30 cellular contexts compared by ENCODE assay signal in genomic region chr10:117130346-117130745, GRCh38. TPM values are rescaled to one million over a fixed set of nuclear protein-coding genes. Genes with fewer than 3 reads are reported as not detected.
"Had no signal": no experiment of that assay in that cellular context is flagged by ENCODE, and none has a peak within 500 bp of the region (broad histone marks: within the 10 kb centered on the region; RNA-seq: fewer than 3 reads in every experiment).

No MANE protein-coding gene starts in this region.

- H3K27ac ChIP-seq: hepatocyte, left lung, lower lobe of right lung, pancreas, psoas muscle, tibial nerve, upper lobe of left lung, vagina had no signal

- H3K9me3 ChIP-seq: left lung, lower lobe of right lung, pancreas, psoas muscle, tibial nerve, upper lobe of left lung, vagina had no signal

- DNase-seq: immature natural killer cell; kidney; left colon; left lung; lower lobe of right lung; mammary epithelial cell; mesenchymal stem cell; naive B cell; natural killer cell; nephron progenitor cell; pancreas; posterior cingulate gyrus; psoas muscle; stimulated activated CD4-positive, alpha-beta T cell treated with anti-CD3 and anti-CD28 coated beads, Interleukin-1b, Interleukin-23, amount 100 ng/mL, for 48 hours; stimulated activated CD4-positive, alpha-beta T cell treated with anti-CD3 and anti-CD28 coated beads, Interleukin-2, amount 100 ng/mL, for 48 hours; stimulated activated CD4-positive, alpha-beta T cell treated with anti-CD3 and anti-CD28 coated beads, Interleukin-4, amount 100 ng/mL, for 4 hours; stimulated activated CD8-positive, alpha-beta memory T cell treated with anti-CD3 and anti-CD28 coated beads, Interleukin-4, amount 100 ng/mL, for 48 hours; stimulated activated naive CD4-positive, alpha-beta T cell treated with Interleukin-2 at 50 U/mL for 16 hours; stimulated activated naive CD8-positive, alpha-beta T cell treated with anti-CD3 and anti-CD28 coated beads, Interleukin-15, amount 100 ng/mL, for 72 hours; substantia nigra; upper lobe of left lung had no signal

- ATAC-seq: left colon; left lung; lower lobe of right lung; natural killer cell; pancreas; psoas muscle; stimulated activated memory B cell treated with anti-CD40 and anti-IgM and Interleukin-4, amounts not matched to agents 10 μg/mL and 1 μg/mL and 100 μg/mL, for 72 hours; stimulated activated naive CD8-positive, alpha-beta T cell treated with anti-CD3 and anti-CD28 coated beads, Interleukin-15, amount 100 ng/mL, for 72 hours had no signal

- H3K36me3 ChIP-seq: left lung, lower lobe of right lung, pancreas, tibial nerve, upper lobe of left lung, vagina had no signal

- H3K27ac Mint-ChIP-seq: immature natural killer cell; natural killer cell; nephron progenitor cell; stimulated activated memory B cell treated with anti-CD40 and anti-IgM and Interleukin-4, amounts not matched to agents 10 μg/mL and 1 μg/mL and 100 μg/mL, for 72 hours; stimulated activated naive CD8-positive, alpha-beta T cell treated with anti-CD3 and anti-CD28 coated beads, Interleukin-15, amount 100 ng/mL, for 72 hours had no signal

- H3K4me3 ChIP-seq: hepatocyte, left lung, lower lobe of right lung, pancreas, psoas muscle, smooth muscle cell, tibial nerve, upper lobe of left lung, vagina had no signal

- H3K9me3 Mint-ChIP-seq: natural killer cell; nephron progenitor cell; stimulated activated naive CD8-positive, alpha-beta T cell treated with anti-CD3 and anti-CD28 coated beads, Interleukin-15, amount 100 ng/mL, for 72 hours had no signal

- H3K4me3 Mint-ChIP-seq: stimulated activated memory B cell treated with anti-CD40 and anti-IgM and Interleukin-4, amounts not matched to agents 10 μg/mL and 1 μg/mL and 100 μg/mL, for 72 hours had no signal

- H3K4me1 ChIP-seq: psoas muscle had no signal

RNA-seq across cellular contexts. Expression of gene VAX1, which starts 7.7 kb away (rescaled TPM):
- total RNA-seq: hepatocyte, kidney, left colon, left lung, liver, lower lobe of right lung, mammary epithelial cell, natural killer cell, omental fat pad, pancreas, psoas muscle, skeletal muscle tissue, smooth muscle cell, tibial nerve, upper lobe of left lung, urinary bladder, vagina had no signal
